8 cellular contexts compared by ENCODE assay signal in the genomic region with DNA sequence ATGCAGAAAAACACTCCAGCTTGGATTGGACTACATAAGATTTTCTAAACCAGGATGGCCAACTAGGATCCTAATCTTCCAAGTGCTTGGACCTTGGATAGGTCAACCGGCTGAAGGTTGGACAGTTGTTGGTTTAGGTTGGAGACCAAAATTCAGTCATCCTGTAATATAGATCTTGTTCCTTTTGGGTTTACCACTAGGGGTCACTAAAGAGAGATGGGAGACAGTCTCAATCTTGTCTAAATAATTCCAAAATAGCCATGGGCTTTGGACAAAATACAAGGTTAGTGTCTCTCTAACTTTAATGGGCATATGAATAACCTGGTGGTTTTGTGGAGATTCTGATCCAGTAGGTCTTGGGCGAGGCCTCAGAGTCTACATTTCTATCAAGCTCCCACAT.
DNase-seq lines count a peak whose midpoint lies in the region; ATAC-seq, FAIRE-seq and TF ChIP-seq lines count a peak whose summit lies in the region.

No MANE protein-coding gene starts in this region.

- peaks cover 12% of the 10 kb centered on the region for H3K9me3 Mint-ChIP-seq in activated T-cell treated with anti-CD3 and anti-CD28 coated beads, Interleukin-2, amount 50 U/mL, for 24 hours

- no peak for FAIRE-seq in HTR-8/SVneo (lab: Jason Lieb, UNC)

- H3K4me2 ChIP-seq in parathyroid adenoma (ENCODE audit: low read length), result no peak overlapping the region

- peak; percentile 25 for DNase-seq in Caki2 (ENCODE audit: low read depth)
- DNase-seq in HTR-8/SVneo (ENCODE audit: insufficient read length, low spot score), result peak; percentile 36
- DNase-seq in RKO (ENCODE audit: low spot score), result peak; percentile 39
- DNase-seq in fibroblast of pulmonary artery (ENCODE audit: low read depth), result peak; percentile 75
- no peak for DNase-seq in GF-D8 (lab: John Stamatoyannopoulos, UW)
- no peak for DNase-seq in activated T-cell treated with anti-CD3 and anti-CD28 coated beads, Interleukin-2, amount 50 U/mL, for 24 hours

- no peaks in the 10 kb centered on the region for H3K4me1 ChIP-seq in parathyroid adenoma

- H3K27ac ChIP-seq in parathyroid adenoma, result no peak overlapping the region

- H3K9me3 ChIP-seq in parathyroid adenoma (ENCODE audit: control insufficient read depth, low read length), result no peaks in the 10 kb centered on the region

- no peak overlapping the region for H3K27ac Mint-ChIP-seq in activated T-cell treated with anti-CD3 and anti-CD28 coated beads, Interleukin-2, amount 50 U/mL, for 24 hours

- no peaks in the 10 kb centered on the region for H3K36me3 ChIP-seq in parathyroid adenoma (ENCODE audit: control insufficient read depth, insufficient read depth, low read length)

- no peak overlapping the region for H2AFZ ChIP-seq in parathyroid adenoma

- H3K4me3 Mint-ChIP-seq in activated T-cell treated with anti-CD3 and anti-CD28 coated beads, Interleukin-2, amount 50 U/mL, for 24 hours, result no peak overlapping the region

- no peak for ATAC-seq in HG03108 (IDR thresholded peaks at IDR 0.05; ENCODE audit: unreplicated experiment)

- in situ Hi-C loops in Caki2 (cut with HindIII; ENCODE audit: low pct_unique_long_range_greater_than_20kb, low sequenced_read_pairs), result no loop called here

- H3K9ac ChIP-seq in parathyroid adenoma, result no peak overlapping the region

- TF ChIP-seq CTCF in fibroblast of pulmonary artery (IDR thresholded peaks at IDR 0.05; ENCODE audit: low read length, missing control alignments) (peak; percentile 79), parathyroid adenoma (IDR thresholded peaks at IDR 0.05) (peak; percentile 56)

- H3K4me3 ChIP-seq in fibroblast of pulmonary artery (replicated peaks; ENCODE audit: low read depth, low read length) (no peak overlapping the region), parathyroid adenoma (ENCODE audit: low read depth, low read length) (no peak overlapping the region)

- H3K79me2 ChIP-seq in parathyroid adenoma, result no peaks in the 10 kb centered on the region

- H3K27me3 Mint-ChIP-seq in activated T-cell treated with anti-CD3 and anti-CD28 coated beads, Interleukin-2, amount 50 U/mL, for 24 hours, result peaks cover 6% of the 10 kb centered on the region

- peaks cover 4% of the 10 kb centered on the region for H3K36me3 Mint-ChIP-seq in activated T-cell treated with anti-CD3 and anti-CD28 coated beads, Interleukin-2, amount 50 U/mL, for 24 hours (ENCODE audit: low read depth)

- H3K27me3 ChIP-seq in parathyroid adenoma (ENCODE audit: control insufficient read depth, insufficient read depth, low read length), result no peaks in the 10 kb centered on the region

- H3K4me1 Mint-ChIP-seq in activated T-cell treated with anti-CD3 and anti-CD28 coated beads, Interleukin-2, amount 50 U/mL, for 24 hours (ENCODE audit: low read depth), result peaks cover 52% of the 10 kb centered on the region

Comparison
In these comparisons a context has a peak if more than half of its experiments do, and no peak if none do; other contexts are left out.
1. DNase-seq: peak in Caki2 (single experiment), HTR-8/SVneo (single experiment), RKO (single experiment) and fibroblast of pulmonary artery (single experiment); none in GF-D8 (single experiment) and activated T-cell treated with anti-CD3 and anti-CD28 coated beads, Interleukin-2, amount 50 U/mL, for 24 hours (single experiment).